26 cellular contexts compared by ENCODE assay signal in genomic region chr6:152854086-152854795, GRCh38.
"Had no signal": no experiment of that assay in that cellular context is flagged by ENCODE, and none has a peak within 500 bp of the region (broad histone marks: within the 10 kb centered on the region; RNA-seq: fewer than 3 reads in every experiment).

No MANE protein-coding gene starts in this region.

- H3K79me2 ChIP-seq: parathyroid adenoma had no signal

- H2AFZ ChIP-seq: neural progenitor cell, parathyroid adenoma had no signal

- H3K9me3 Mint-ChIP-seq: nephron; neural progenitor cell; stimulated activated effector memory CD8-positive, alpha-beta T cell treated with anti-CD3 and anti-CD28 coated beads, Interleukin-12 subunit alpha, Interleukin-12 subunit beta, amount 100 ng/mL, for 72 hours; stimulated activated naive B cell treated with anti-CD40 and anti-IgM and Interleukin-4, amounts not matched to agents 10 μg/mL and 1 μg/mL and 100 μg/mL, for 72 hours; stimulated activated naive CD8-positive, alpha-beta T cell treated with anti-CD3 and anti-CD28 coated beads, Interleukin-15, Interleukin-2, amounts not matched to agents 100 ng/mL and 50 ng/mL, for 24 hours had no signal

- H3K4me1 Mint-ChIP-seq: neural progenitor cell; stimulated activated naive B cell treated with anti-CD40 and anti-IgM and Interleukin-4, amounts not matched to agents 10 μg/mL and 1 μg/mL and 100 μg/mL, for 72 hours had no signal

- H3K27ac ChIP-seq: neural progenitor cell, ovary, parathyroid adenoma, psoas muscle, right lobe of liver, sigmoid colon, stomach, thoracic aorta, thyroid gland, tibial nerve, upper lobe of left lung, vagina had no signal

- H3K4me3 Mint-ChIP-seq: nephron; neural progenitor cell; stimulated activated effector memory CD8-positive, alpha-beta T cell treated with anti-CD3 and anti-CD28 coated beads, Interleukin-12 subunit alpha, Interleukin-12 subunit beta, amount 100 ng/mL, for 72 hours; stimulated activated naive B cell treated with anti-CD40 and anti-IgM and Interleukin-4, amounts not matched to agents 10 μg/mL and 1 μg/mL and 100 μg/mL, for 72 hours; stimulated activated naive CD8-positive, alpha-beta T cell treated with anti-CD3 and anti-CD28 coated beads, Interleukin-15, Interleukin-2, amounts not matched to agents 100 ng/mL and 50 ng/mL, for 24 hours had no signal

- H3K36me3 Mint-ChIP-seq: neural progenitor cell; stimulated activated effector memory CD8-positive, alpha-beta T cell treated with anti-CD3 and anti-CD28 coated beads, Interleukin-12 subunit alpha, Interleukin-12 subunit beta, amount 100 ng/mL, for 72 hours; stimulated activated naive B cell treated with anti-CD40 and anti-IgM and Interleukin-4, amounts not matched to agents 10 μg/mL and 1 μg/mL and 100 μg/mL, for 72 hours had no signal

- H3K36me3 ChIP-seq: neural progenitor cell, ovary, right lobe of liver, sigmoid colon, stomach, thoracic aorta, thyroid gland, tibial nerve, upper lobe of left lung, vagina had no signal

- H3K4me3 ChIP-seq: neural progenitor cell, ovary, psoas muscle, right lobe of liver, sigmoid colon, stomach, thoracic aorta, thyroid gland, tibial nerve, upper lobe of left lung, vagina had no signal

- H3K9ac ChIP-seq: neural progenitor cell, parathyroid adenoma had no signal

- ATAC-seq: psoas muscle; right cardiac atrium; right lobe of liver; stimulated activated effector memory CD8-positive, alpha-beta T cell treated with anti-CD3 and anti-CD28 coated beads, Interleukin-12 subunit alpha, Interleukin-12 subunit beta, amount 100 ng/mL, for 72 hours; stimulated activated naive B cell treated with anti-CD40 and anti-IgM and Interleukin-4, amounts not matched to agents 10 μg/mL and 1 μg/mL and 100 μg/mL, for 72 hours had no signal

- H3K4me1 ChIP-seq: parathyroid adenoma, psoas muscle, right lobe of liver, sigmoid colon, stomach, thyroid gland, tibial nerve, upper lobe of left lung, vagina had no signal

- H3K27ac Mint-ChIP-seq: nephron; neural progenitor cell; progenitor cell of endocrine pancreas; stimulated activated effector memory CD8-positive, alpha-beta T cell treated with anti-CD3 and anti-CD28 coated beads, Interleukin-12 subunit alpha, Interleukin-12 subunit beta, amount 100 ng/mL, for 72 hours; stimulated activated naive B cell treated with anti-CD40 and anti-IgM and Interleukin-4, amounts not matched to agents 10 μg/mL and 1 μg/mL and 100 μg/mL, for 72 hours; stimulated activated naive CD8-positive, alpha-beta T cell treated with anti-CD3 and anti-CD28 coated beads, Interleukin-15, Interleukin-2, amounts not matched to agents 100 ng/mL and 50 ng/mL, for 24 hours had no signal

- DNase-seq: occipital lobe; ovary; psoas muscle; right cardiac atrium; right lobe of liver; sigmoid colon; small intestine; stimulated activated CD4-positive, alpha-beta T cell treated with anti-CD3 and anti-CD28 coated beads, Interleukin-15, amount 100 ng/mL, for 24 hours; stimulated activated CD4-positive, alpha-beta T cell treated with anti-CD3 and anti-CD28 coated beads, Interleukin-2, amount 100 ng/mL, for 24 hours; stimulated activated CD4-positive, alpha-beta T cell treated with anti-CD3 and anti-CD28 coated beads, Interleukin-2, amount 100 ng/mL, for 48 hours; stimulated activated CD4-positive, alpha-beta T cell treated with anti-CD3 and anti-CD28 coated beads, Interleukin-4, amount 100 ng/mL, for 24 hours; stimulated activated naive B cell treated with anti-CD40 and anti-IgM and Interleukin-4, amounts not matched to agents 10 μg/mL and 1 μg/mL and 100 μg/mL, for 72 hours; stimulated activated naive CD4-positive, alpha-beta T cell treated with Interleukin-2 at 50 U/mL for 16 hours; stomach; thyroid gland; trophoblast cell; upper lobe of left lung had no signal

- H3K27me3 ChIP-seq: neural progenitor cell, ovary, sigmoid colon, stomach, thyroid gland, tibial nerve, upper lobe of left lung, vagina had no signal

- H3K4me2 ChIP-seq: neural progenitor cell had no signal

- H3K9me3 ChIP-seq: ovary, psoas muscle, right lobe of liver, sigmoid colon, stomach, thoracic aorta, thyroid gland, tibial nerve, upper lobe of left lung, vagina had no signal
